Comparison of ENCODE assay signal across 8 cellular contexts in the genomic region with DNA sequence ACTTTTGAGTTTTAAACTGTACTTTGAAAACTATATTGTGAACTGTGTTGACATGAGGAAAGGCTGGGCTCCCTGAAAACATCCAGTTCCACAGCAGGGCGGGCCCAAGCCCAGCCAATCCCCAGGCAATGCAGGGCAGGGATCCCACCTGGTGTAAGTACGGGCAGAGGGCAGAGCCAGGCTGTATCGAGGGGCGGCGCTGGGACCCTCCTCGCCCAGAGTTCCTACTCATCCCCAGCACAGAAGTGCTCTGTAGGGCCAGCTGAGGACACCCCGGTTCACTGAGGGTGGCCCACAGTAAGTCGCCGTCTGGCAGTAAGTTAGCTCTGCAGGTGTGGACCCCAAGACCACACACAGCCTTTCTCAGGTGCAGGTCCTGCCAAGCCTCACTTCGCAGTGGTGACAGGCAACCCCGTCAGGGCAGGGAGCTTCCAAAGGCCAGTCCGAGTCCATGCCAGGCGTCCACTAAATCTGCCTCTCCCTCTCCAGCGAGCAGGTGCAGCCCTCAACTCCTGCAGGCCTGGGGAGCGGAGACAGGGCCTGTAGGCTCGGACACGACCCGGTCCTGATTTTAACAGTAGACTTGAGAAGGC. TPM values are rescaled to one million over a fixed set of nuclear protein-coding genes. Genes with fewer than 3 reads are reported as not detected.
DNase-seq lines count a peak whose midpoint lies in the region; ATAC-seq and TF ChIP-seq lines count a peak whose summit lies in the region.
"Had no signal": no experiment of that assay in that cellular context is flagged by ENCODE, and none has a peak within 500 bp of the region (broad histone marks: within the 10 kb centered on the region; RNA-seq: fewer than 3 reads in every experiment).

No MANE protein-coding gene starts in this region.

- ATAC-seq in T-cell (replicated peaks in 1 of 4), result no peak

- H3K4me1 ChIP-seq in HAP-1, result peaks cover 10% of the 10 kb centered on the region
- H3K4me1 ChIP-seq in skeletal muscle tissue (ENCODE audit: control insufficient read depth in 3 of 3, insufficient read depth in 3 of 3, low read length in 3 of 3), result peaks cover 7 to 16% (median 14%) of the 10 kb centered on the region in 3 donors

- H3K4me3 ChIP-seq in HAP-1 (peak overlapping the region; percentile 39; the same call in 1 of the 2 replicates), fibroblast of pulmonary artery (replicated peaks; ENCODE audit: low read depth, low read length) (peak overlapping the region; percentile 65), skeletal muscle tissue (ENCODE audit: low read length in 3 of 3) (peak overlapping the region in 2 of 3 donors; percentile 72 to 80), foreskin fibroblast (ENCODE audit: low read depth in 1 of 2, low read length in 2 of 2) (peak overlapping the region in 1 of 2 donors; percentile 50)

- H3K9ac ChIP-seq in skeletal muscle tissue (ENCODE audit: low read depth in 1 of 3, low read length in 3 of 3), result peak overlapping the region in 2 of 3 donors; percentile 65 to 83

- no peaks in the 10 kb centered on the region for H3K9me3 Mint-ChIP-seq in T-cell

- H3K36me3 ChIP-seq in HAP-1 (replicated peaks) (peaks cover 3% of the 10 kb centered on the region; the same call in 1 of the 2 replicates), skeletal muscle tissue (ENCODE audit: control insufficient read depth in 3 of 3, insufficient read depth in 3 of 3, low read length in 3 of 3) (no peaks in the 10 kb centered on the region)

- peak overlapping the region; percentile 56 to 75 (median 65) for H3K4me3 Mint-ChIP-seq in T-cell

- H3K9me3 ChIP-seq in HAP-1 (no peaks in the 10 kb centered on the region), skeletal muscle tissue (ENCODE audit: control insufficient read depth in 3 of 3, low read length in 3 of 3) (no peaks in the 10 kb centered on the region)

- DNase-seq in HAP-1 (ENCODE audit: low spot score in 2 of 2) (no peak), T-cell (no peak), fibroblast of pulmonary artery (ENCODE audit: low read depth) (no peak), NCI-H526 treated with DMSO at 0.1 percent for 48 hours (lab: John Stamatoyannopoulos, UW) (no peak), foreskin fibroblast (no peak), germinal center (ENCODE audit: low spot score) (no peak)
- DNase-seq: activated CD4-positive, alpha-beta T cell treated with anti-CD3 and anti-CD28 coated beads, Interleukin-2, amount 50 U/mL, for 1 hour had no signal

- CTCF ChIA-PET in T-cell (lab: Charles Lee), result interaction anchor here in 1 of 2 donors (0.7 kb wide), 1 partner anchor 155 kb away, joined by 3 read pairs; no protein-coding TSS in a partner anchor

- in situ Hi-C loops in HAP-1 (cut with MboI; ENCODE audit: low sequenced_read_pairs), result loop anchor here (25.0 kb wide), 1 partner anchor 195 kb away; no protein-coding TSS in a partner anchor

- peaks cover 2% of the 10 kb centered on the region for H3K36me3 Mint-ChIP-seq in T-cell

- H3K27ac Mint-ChIP-seq in T-cell, result peak overlapping the region; percentile 75 to 90

- POLR2A ChIA-PET in T-cell (lab: Charles Lee), result no interaction called here

- no peaks in the 10 kb centered on the region for H3K27me3 ChIP-seq in HAP-1 (ENCODE audit: low read depth)
- H3K27me3 ChIP-seq in skeletal muscle tissue (ENCODE audit: control insufficient read depth in 3 of 3, insufficient read depth in 3 of 3, low read length in 3 of 3), result no peaks in the 10 kb centered on the region

- TF ChIP-seq CTCF in fibroblast of pulmonary artery (IDR thresholded peaks at IDR 0.05; ENCODE audit: low read length, missing control alignments), result no peak
- no peak for TF ChIP-seq CTCF in foreskin fibroblast (IDR thresholded peaks at IDR 0.05; ENCODE audit: low read depth, low read length)

- peaks cover 0 to 12% (median 3%) of the 10 kb centered on the region in 3 donors for H3K4me1 Mint-ChIP-seq in T-cell

- H3K27ac ChIP-seq in skeletal muscle tissue (ENCODE audit: low read depth, low read length), result peak overlapping the region; percentile 82

- no peaks in the 10 kb centered on the region for H3K27me3 Mint-ChIP-seq in T-cell

RNA-seq across cellular contexts. Expression of a gene that starts 6.4 kb away (rescaled TPM):
- total RNA-seq in T-cell (10 to 100 TPM; 23.2 to 68.4 (median 63.4) TPM), skeletal muscle tissue (0.52 TPM)

RNA-seq across cellular contexts. Expression of a gene that starts 6.6 kb away (rescaled TPM):
- total RNA-seq in T-cell (10 to 100 TPM in 1 of 5 donors, 1 to 10 TPM in 4; 5.1 to 13.4 (median 8.8) TPM), skeletal muscle tissue (under 0.01 TPM)

RNA-seq across cellular contexts. Expression of a gene that starts 9.1 kb away (rescaled TPM):
- total RNA-seq in T-cell (10 to 100 TPM; 40.2 to 69.4 (median 66.3) TPM), skeletal muscle tissue (21.9 TPM)

RNA-seq across cellular contexts. Expression of a gene that starts 29.8 kb away (rescaled TPM):
- 1 to 10 TPM; 3.4 to 6.1 (median 5.6) TPM for total RNA-seq in T-cell
- total RNA-seq in skeletal muscle tissue, result under 0.01 TPM

RNA-seq across cellular contexts. Expression of a gene that starts 31.8 kb away (rescaled TPM):
- total RNA-seq in T-cell (10 to 100 TPM; 27.6 to 53.4 (median 47.6) TPM), skeletal muscle tissue (63.2 TPM)

Comparison
In these comparisons a context has a peak if more than half of its experiments do, and no peak if none do; other contexts are left out.
1. RNA of a gene that starts 6.4 kb away (total RNA-seq): 23.2 to 68.4 TPM in T-cell; 0.52 TPM in skeletal muscle tissue (single experiment); every median in the first group is over 10 times any median in the second.